In the genomic region with DNA sequence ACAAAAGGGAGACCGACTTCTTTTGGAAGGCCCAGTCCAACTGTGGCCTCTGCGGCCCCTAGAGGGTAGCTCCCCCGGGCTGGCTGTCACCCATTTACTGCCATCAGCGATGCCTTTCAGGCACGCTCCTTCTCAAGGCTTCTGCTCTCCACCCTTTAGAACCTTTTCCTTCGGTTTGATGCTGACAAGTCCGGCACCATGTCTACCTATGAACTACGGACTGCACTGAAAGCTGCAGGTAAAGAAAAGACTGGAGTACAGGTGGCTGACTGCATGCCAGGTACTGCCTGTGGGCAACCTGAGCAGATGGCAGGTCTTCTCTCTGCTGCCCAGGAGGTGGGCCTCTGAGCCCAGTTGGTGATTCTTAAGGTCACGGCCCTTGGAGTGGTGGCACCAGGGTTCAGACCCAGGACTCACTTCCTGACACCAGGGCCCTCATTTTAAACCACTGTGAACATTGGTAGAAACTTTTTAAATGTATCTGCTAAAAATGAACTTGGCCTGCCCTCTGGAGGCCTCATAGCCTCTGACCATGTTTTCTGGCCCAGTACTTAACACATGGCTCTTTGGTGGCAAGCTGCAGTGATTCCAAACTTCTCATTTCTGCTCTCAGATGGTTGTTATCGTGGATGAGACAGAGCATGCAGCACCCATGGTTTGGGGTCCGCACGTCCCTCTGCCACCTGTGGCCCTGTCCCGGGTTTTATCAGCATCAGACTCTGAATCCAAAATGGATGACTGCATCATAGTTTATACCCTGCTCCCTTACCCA, we compare ENCODE assay signal across 10 cellular contexts. TPM values are rescaled to one million over a fixed set of nuclear protein-coding genes. Genes with fewer than 3 reads are reported as not detected.
DNase-seq lines count a peak whose midpoint lies in the region; FAIRE-seq and TF ChIP-seq lines count a peak whose summit lies in the region.
"Had no signal": no experiment of that assay in that cellular context is flagged by ENCODE, and none has a peak within 500 bp of the region (broad histone marks: within the 10 kb centered on the region; RNA-seq: fewer than 3 reads in every experiment).

No MANE protein-coding gene starts in this region.

- TF ChIP-seq CTCF in choroid plexus epithelial cell (conservative IDR thresholded peaks at IDR 0.05; ENCODE audit: low read depth, low read length) = peak; percentile 45
- peak; percentile 39 for TF ChIP-seq CTCF in neural crest cell (conservative IDR thresholded peaks at IDR 0.05)

- no peaks in the 10 kb centered on the region for H3K9me3 Mint-ChIP-seq in neural crest cell

- in situ Hi-C loops in KBM-7 (cut with MboI; ENCODE audit: low pct_unique_long_range_greater_than_20kb, low sequenced_read_pairs) = no loop called here

- H3K36me3 Mint-ChIP-seq in neural crest cell (ENCODE audit: low read depth) = no peaks in the 10 kb centered on the region

- DNase-seq in DMS 273 (lab: John Stamatoyannopoulos, UW; ENCODE audit: unreplicated experiment) = peak; percentile 49
- no peak for DNase-seq in DMS 273 treated with DMSO at 0.1 percent for 48 hours (lab: John Stamatoyannopoulos, UW)
- DNase-seq in KBM-7 = peak; percentile 1
- peak; percentile 40 for DNase-seq in choroid plexus epithelial cell (ENCODE audit: low read depth)
- no peak for DNase-seq in neural crest cell (ENCODE audit: low read depth, low spot score)
- no peak for DNase-seq in NCI-H1092 treated with DMSO at 0.1 percent for 48 hours (lab: John Stamatoyannopoulos, UW)
- DNase-seq in RCC 7860 (ENCODE audit: low spot score) = no peak
- DNase-seq in stimulated activated CD4-positive, alpha-beta T cell treated with anti-CD3 and anti-CD28 coated beads, Interleukin-2, amount 100 ng/mL, for 48 hours = no peak
- DNase-seq: NCI-H2171 had no signal

- H3K27ac Mint-ChIP-seq in neural crest cell (ENCODE audit: unreplicated experiment) = no peak overlapping the region

- no peak for FAIRE-seq in RCC 7860 (lab: Jason Lieb, UNC)

- H3K27me3 Mint-ChIP-seq in neural crest cell (ENCODE audit: low read depth) = no peaks in the 10 kb centered on the region

- H3K4me3 Mint-ChIP-seq in neural crest cell = no peak overlapping the region

- peaks cover 11% of the 10 kb centered on the region for H3K4me1 Mint-ChIP-seq in neural crest cell

- no peak overlapping the region for H3K4me3 ChIP-seq in choroid plexus epithelial cell (ENCODE audit: low read depth, low read length)
- H3K4me3 ChIP-seq: ascending aorta had no signal

RNA-seq across cellular contexts. Expression of gene CAPN9, which starts 45.7 kb away (rescaled TPM):
- 2.0 and 4.0 TPM in 2 replicates for total RNA-seq in neural crest cell
- total RNA-seq: ascending aorta had no signal

Comparison
In these comparisons a context has a peak if more than half of its experiments do, and no peak if none do; other contexts are left out.
1. DNase-seq: peak in DMS 273 (single experiment), KBM-7 (single experiment) and choroid plexus epithelial cell (single experiment); none in DMS 273 treated with DMSO at 0.1 percent for 48 hours (single experiment), neural crest cell (single experiment), NCI-H1092 treated with DMSO at 0.1 percent for 48 hours (single experiment), RCC 7860 (single experiment) and stimulated activated CD4-positive, alpha-beta T cell treated with anti-CD3 and anti-CD28 coated beads, Interleukin-2, amount 100 ng/mL, for 48 hours (0 of 2).